ENCODE assay signal across 8 cellular contexts in genomic region chr11:65135633-65136145, GRCh38. TPM values are rescaled to one million over a fixed set of nuclear protein-coding genes. Genes with fewer than 3 reads are reported as not detected.
A peak's percentile ranks its signal among the peaks of the same experiment; 100 is the strongest.
DNase-seq lines count a peak whose midpoint lies in the region; ATAC-seq, FAIRE-seq and TF ChIP-seq lines count a peak whose summit lies in the region.

No MANE protein-coding gene starts in this region.

- TF ChIP-seq EP300 in H1 (IDR thresholded peaks at IDR 0.05; ENCODE audit: borderline replicate concordance in 1 of 2, low read depth in 2 of 2, low read length in 2 of 2), result no peak

- H3K36me3 ChIP-seq in CD4-positive, alpha-beta memory T cell (ENCODE audit: insufficient read depth, low read length), result peaks cover 22% of the 10 kb centered on the region
- peaks cover 30% of the 10 kb centered on the region for H3K36me3 ChIP-seq in OCI-LY1 (ENCODE audit: insufficient read depth, low read length)
- H3K36me3 ChIP-seq in H1 (ENCODE audit: control insufficient read depth in 2 of 4, insufficient read depth in 4 of 4, low read length in 3 of 4), result peaks cover 4 to 16% (median 14%) of the 10 kb centered on the region in 4 experiments; a peak in 6 of 8 replicates
- peaks cover 22% of the 10 kb centered on the region for H3K36me3 ChIP-seq in neuron (ENCODE audit: insufficient read depth, low read length)

- H3K23me2 ChIP-seq in H1 (ENCODE audit: low read depth, low read length), result peaks cover 14% of the 10 kb centered on the region

- H3K23ac ChIP-seq in H1 (ENCODE audit: insufficient read length), result no peak overlapping the region

- H3K4me2 ChIP-seq in OCI-LY1 (ENCODE audit: low read length) (peak overlapping the region; percentile 93), H1 (ENCODE audit: insufficient read depth in 1 of 2, low read depth in 2 of 2, low read length in 2 of 2) (peak overlapping the region; percentile 77 to 91)

- H3K36me3 Mint-ChIP-seq in CD4-positive, alpha-beta memory T cell, result peaks cover 5 to 37% of the 10 kb centered on the region in 2 donors

- H3K79me2 ChIP-seq in OCI-LY1 (ENCODE audit: insufficient read depth, low read length), result peaks cover 8% of the 10 kb centered on the region; the same call in 1 of the 2 replicates
- H3K79me2 ChIP-seq in H1 (ENCODE audit: control insufficient read depth in 1 of 2, insufficient read depth in 2 of 2, low read length in 2 of 2), result peaks cover 0 to 15% of the 10 kb centered on the region in 2 experiments; a peak in 1 of 4 replicates

- no peaks in the 10 kb centered on the region for H3K9me3 ChIP-seq in CD4-positive, alpha-beta memory T cell (ENCODE audit: control insufficient read depth in 1 of 2, low read length in 2 of 2)
- H3K9me3 ChIP-seq in OCI-LY1 (ENCODE audit: low read length), result no peaks in the 10 kb centered on the region
- no peaks in the 10 kb centered on the region; a peak in 1 of 4 replicates for H3K9me3 ChIP-seq in H1 (ENCODE audit: insufficient read depth in 2 of 2, low read depth in 1 of 2, low read length in 1 of 2)
- no peaks in the 10 kb centered on the region for H3K9me3 ChIP-seq in neuron (ENCODE audit: low read length)

- peaks cover 30% of the 10 kb centered on the region for H3K4me1 ChIP-seq in CD4-positive, alpha-beta memory T cell (ENCODE audit: insufficient read depth, low read length)
- H3K4me1 ChIP-seq in OCI-LY1 (ENCODE audit: insufficient read depth, low read length, severe bottlenecking) (peaks cover 36% of the 10 kb centered on the region), H1 (replicated peaks in 1 of 4; ENCODE audit: control insufficient read depth in 3 of 4, insufficient read depth in 4 of 4, low read length in 3 of 4) (peaks cover 0 to 13% (median 7%) of the 10 kb centered on the region in 4 experiments; a peak in 6 of 7 replicates), neuron (ENCODE audit: insufficient read depth, low read length) (peaks cover 23% of the 10 kb centered on the region)

- H3K79me1 ChIP-seq in H1 (ENCODE audit: low read depth, low read length), result peaks cover 3% of the 10 kb centered on the region; the same call in 1 of the 2 replicates

- TF ChIP-seq RAD21 in H1 (IDR thresholded peaks at IDR 0.05 in 1 of 2, conservative IDR thresholded peaks at IDR 0.05 in 1 of 2; ENCODE audit: low read depth in 2 of 2, low read length in 2 of 2), result no peak

- no peak for FAIRE-seq in H1 (lab: Jason Lieb, UNC)

- H2BK20ac ChIP-seq in H1 (ENCODE audit: low read length), result no peak overlapping the region

- no peaks in the 10 kb centered on the region for H3K27me3 ChIP-seq in CD4-positive, alpha-beta memory T cell (ENCODE audit: insufficient read depth, low read length)
- H3K27me3 ChIP-seq in OCI-LY1 (ENCODE audit: insufficient read depth, low read length), result no peaks in the 10 kb centered on the region
- H3K27me3 ChIP-seq in H1 (replicated peaks in 1 of 4; ENCODE audit: control insufficient read depth in 3 of 4, extremely low read depth in 1 of 4, insufficient read depth in 3 of 4, low read length in 3 of 4), result no peaks in the 10 kb centered on the region
- H3K27me3 ChIP-seq in neuron (ENCODE audit: insufficient read depth, low read length), result no peaks in the 10 kb centered on the region

- H3K14ac ChIP-seq in H1 (ENCODE audit: insufficient read length), result no peak overlapping the region

- no peak overlapping the region for H3K18ac ChIP-seq in H1 (ENCODE audit: extremely low read depth, low read length)

- no peak for TF ChIP-seq POLR2A in H1 (IDR thresholded peaks at IDR 0.05; ENCODE audit: control extremely low read depth in 1 of 2, low read depth in 2 of 2, low read length in 2 of 2)

- H3K9ac ChIP-seq in OCI-LY1 (ENCODE audit: low read length), result peak overlapping the region; percentile 93
- H3K9ac ChIP-seq in H1 (replicated peaks in 1 of 4; ENCODE audit: extremely low read depth in 1 of 4, low read depth in 3 of 4, low read length in 3 of 4), result peak overlapping the region in 3 of 4 experiments; percentile 27 to 87 (median 66); a peak in 6 of 7 replicates

- H3K9me2 ChIP-seq in OCI-LY1 (ENCODE audit: low read depth, low read length), result no peaks in the 10 kb centered on the region

- H4K8ac ChIP-seq in H1 (ENCODE audit: extremely low read depth, insufficient read depth, low read length), result no peak overlapping the region

- no peak overlapping the region for H2BK15ac ChIP-seq in H1 (ENCODE audit: low read length)

- intact Hi-C loops in CD4-positive, alpha-beta memory T cell (cut with micrococcal nuclease), result loop anchor here (10.0 kb wide), 1 partner anchor 719 kb away; the partner anchor contains the start of gene CFL1

- H2AFZ ChIP-seq in OCI-LY1 (ENCODE audit: low read length) (no peak overlapping the region), H1 (ENCODE audit: low read length) (peak overlapping the region; percentile 76), neuron (ENCODE audit: low read depth, low read length) (peak overlapping the region; percentile 44)

- no peak for ATAC-seq in HG02938 (IDR thresholded peaks at IDR 0.05; ENCODE audit: unreplicated experiment)

- H3K27ac Mint-ChIP-seq in CD4-positive, alpha-beta memory T cell, result peak overlapping the region; percentile 99 to 100 (median 100)

- POLR2A ChIA-PET in CD4-positive, alpha-beta memory T cell (lab: Charles Lee; ENCODE audit: partially characterized antibody), result interaction anchor here (0.6 to 7.5 kb wide), 26 partner anchors 9 to 1153 kb away, joined by 3 to 251 read pairs (median 6); partner anchors contain the start of genes CAPN1, CDC42EP2, FAU and MALAT1
- POLR2A ChIA-PET in H1 (lab: Charles Lee; ENCODE audit: partially characterized antibody), result interaction anchor here (0.8 to 15.8 kb wide), 21 partner anchors 9 to 373 kb away, joined by 3 to 305 read pairs (median 4); partner anchors contain the start of genes CAPN1, CDC42EP2, FAU and MRPL49

- no peaks in the 10 kb centered on the region for H3F3A ChIP-seq in OCI-LY1 (ENCODE audit: insufficient read depth, low read length)

- TF ChIP-seq CTCF in OCI-LY1 (IDR thresholded peaks at IDR 0.05; ENCODE audit: low read length) (no peak), H1 (IDR thresholded peaks at IDR 0.05; ENCODE audit: control extremely low read depth in 1 of 3, insufficient read depth in 1 of 3, low read depth in 1 of 3, low read length in 3 of 3) (no peak)

- 72% methylated on average over 11 of the region's 11 CpGs; no CpG with 5 or more reads in 1 of the 2 experiments for WGBS in H1 (ENCODE audit: extremely low coverage in 1 of 2, insufficient coverage in 1 of 2, insufficient read length in 1 of 2, insufficient replicate concordance in 2 of 2, low coverage in 1 of 2, low lambda C conversion rate in 2 of 2, missing lambda C conversion rate in 1 of 2), 2 experiments

- H3K4me3 Mint-ChIP-seq in CD4-positive, alpha-beta memory T cell, result peak overlapping the region; percentile 97 to 100 (median 98)

- peak overlapping the region; percentile 99 for H3K27ac ChIP-seq in CD4-positive, alpha-beta memory T cell (ENCODE audit: low read depth, low read length)
- H3K27ac ChIP-seq in OCI-LY1 (ENCODE audit: low read depth, low read length, poor library complexity, severe bottlenecking) (peak overlapping the region; percentile 99), H1 (ENCODE audit: low read depth, low read length) (peak overlapping the region; percentile 99)

- peak overlapping the region; percentile 68 to 99 for H3K4me3 ChIP-seq in CD4-positive, alpha-beta memory T cell (ENCODE audit: low read length in 2 of 2)
- peak overlapping the region; percentile 95 for H3K4me3 ChIP-seq in OCI-LY1 (ENCODE audit: low read depth, low read length, poor library complexity, severe bottlenecking)
- H3K4me3 ChIP-seq in H1 (ENCODE audit: extremely low read depth in 1 of 4, insufficient read depth in 2 of 4, low read depth in 3 of 4, low read length in 4 of 4), result peak overlapping the region; percentile 56 to 94 (median 88)
- peak overlapping the region; percentile 83 for H3K4me3 ChIP-seq in neuron (ENCODE audit: low read length)

- no peak overlapping the region for H2BK12ac ChIP-seq in H1 (ENCODE audit: low read depth, low read length)

- CTCF ChIA-PET in CD4-positive, alpha-beta memory T cell (lab: Charles Lee; ENCODE audit: partially characterized antibody), result interaction anchor here (1.3 to 3.5 kb wide), 6 partner anchors 14 to 194 kb away, joined by 3 to 23 read pairs (median 7); partner anchors contain the start of genes FAU, MRPL49, TM7SF2 and ZNHIT2
- CTCF ChIA-PET in H1 (lab: Charles Lee; ENCODE audit: partially characterized antibody), result interaction anchor here (0.8 to 3.0 kb wide), 13 partner anchors 9 to 267 kb away, joined by 3 to 14 read pairs (median 4); partner anchors contain the start of genes CAPN1, MRPL49, SPDYC and TM7SF2

- peaks cover 0 to 5% (median 0%) of the 10 kb centered on the region in 8 donors for H3K9me3 Mint-ChIP-seq in CD4-positive, alpha-beta memory T cell

- H3K56ac ChIP-seq in H1 (replicated peaks; ENCODE audit: insufficient read length, low read depth, low read length), result no peak overlapping the region

- peaks cover 0 to 2% of the 10 kb centered on the region in 2 donors for H3K27me3 Mint-ChIP-seq in CD4-positive, alpha-beta memory T cell

- no peaks in the 10 kb centered on the region for H4K20me1 ChIP-seq in OCI-LY1 (ENCODE audit: insufficient read depth, low read length)
- peaks cover 0 to 9% of the 10 kb centered on the region in 2 experiments for H4K20me1 ChIP-seq in H1 (replicated peaks in 1 of 2; ENCODE audit: control insufficient read depth in 1 of 2, insufficient read depth in 2 of 2, low read length in 2 of 2)

- H4K5ac ChIP-seq in H1 (ENCODE audit: insufficient read length, low read depth, low read length), result no peak overlapping the region

- peak overlapping the region; percentile 83; the same call in 1 of the 2 replicates for H2BK5ac ChIP-seq in H1 (ENCODE audit: low read depth, low read length)

- H4K91ac ChIP-seq in H1 (replicated peaks; ENCODE audit: insufficient read length, low read length), result no peak overlapping the region

- H3K4ac ChIP-seq in H1 (replicated peaks; ENCODE audit: insufficient read length, low read depth, low read length), result no peak overlapping the region

- H2AK5ac ChIP-seq in H1 (ENCODE audit: low read depth, low read length), result peak overlapping the region; percentile 41; the same call in 1 of the 2 replicates

- H2BK120ac ChIP-seq in H1 (replicated peaks; ENCODE audit: low read depth, low read length), result no peak overlapping the region

- peaks cover 23 to 48% (median 33%) of the 10 kb centered on the region in 4 donors for H3K4me1 Mint-ChIP-seq in CD4-positive, alpha-beta memory T cell

- no peak for DNase-seq in CD4-positive, alpha-beta memory T cell
- DNase-seq in H1 (ENCODE audit: low read depth in 1 of 2, low spot score in 2 of 2), result no peak
- no peak for DNase-seq in foreskin melanocyte
- DNase-seq in HuH-7.5 (ENCODE audit: low spot score), result no peak
- DNase-seq in stimulated activated CD4-positive, alpha-beta T cell treated with anti-CD3 and anti-CD28 coated beads, Interleukin-2, amount 100 ng/mL, for 48 hours, result no peak

RNA-seq across cellular contexts. Expression of gene SYVN1, which starts 1.4 kb away (rescaled TPM):
- total RNA-seq in CD4-positive, alpha-beta memory T cell, result 10 to 100 TPM; 74.0 to 76.5 TPM
- polyA plus RNA-seq in CD4-positive, alpha-beta memory T cell, result 10 to 100 TPM in 1 of 2 donors, 1 to 10 TPM in 1; 2.8 to 17.0 TPM
- 29.4 and 34.0 TPM in 2 replicates for total RNA-seq in H1 (2021; fragmentation: NEBNext Ultra II Directional; extraction: Animal tissue kit (Norgen Biotek cat#: 25700))
- polyA plus RNA-seq in H1 (2011; rRNA removed), result 27.8 and 37.5 TPM in 2 replicates
- 11.3 TPM for polyA plus RNA-seq in H1 (2011; cell fraction: cytosol; rRNA removed)
- 58.4 TPM for polyA plus RNA-seq in H1 (2011; cell fraction: nucleus; rRNA removed)
- 22.3 to 33.8 TPM (median 27.7 TPM) in 4 replicates for polyA plus RNA-seq in H1 (2012, experiment 1 of 2)
- polyA plus RNA-seq in H1 (2012, experiment 2 of 2), result 22.8 TPM
- 35.6 TPM for polyA plus RNA-seq in H1 (2013, experiment 1 of 2)
- 34.9 TPM for polyA plus RNA-seq in H1 (2013, experiment 2 of 2)
- polyA minus RNA-seq in H1 (2011; rRNA and poly(A)+ RNA removed), result 62.1 and 66.3 TPM in 2 replicates
- polyA minus RNA-seq in H1 (2011; cell fraction: cytosol; rRNA and poly(A)+ RNA removed), result 13.3 TPM
- 22.0 TPM for polyA minus RNA-seq in H1 (2011; cell fraction: nucleus; rRNA and poly(A)+ RNA removed)

RNA-seq across cellular contexts. Expression of gene MRPL49, which starts 13.6 kb away (rescaled TPM):
- 10 to 100 TPM; 59.6 to 60.6 TPM for total RNA-seq in CD4-positive, alpha-beta memory T cell
- 100 to 1,000 TPM in 1 of 2 donors, 10 to 100 TPM in 1; 81.1 to 118 TPM for polyA plus RNA-seq in CD4-positive, alpha-beta memory T cell
- 54.0 and 55.3 TPM in 2 replicates for total RNA-seq in H1 (2021; fragmentation: NEBNext Ultra II Directional; extraction: Animal tissue kit (Norgen Biotek cat#: 25700))
- polyA plus RNA-seq in H1 (2011; rRNA removed), result 77.8 and 84.8 TPM in 2 replicates
- 87.2 TPM for polyA plus RNA-seq in H1 (2011; cell fraction: cytosol; rRNA removed)
- polyA plus RNA-seq in H1 (2011; cell fraction: nucleus; rRNA removed), result 46.9 TPM
- 45.0 to 56.6 TPM (median 54.3 TPM) in 4 replicates for polyA plus RNA-seq in H1 (2012, experiment 1 of 2)
- polyA plus RNA-seq in H1 (2012, experiment 2 of 2), result 69.2 TPM
- 32.4 TPM for polyA plus RNA-seq in H1 (2013, experiment 1 of 2)
- 33.1 TPM for polyA plus RNA-seq in H1 (2013, experiment 2 of 2)
- polyA minus RNA-seq in H1 (2011; rRNA and poly(A)+ RNA removed), result 43.9 and 53.8 TPM in 2 replicates
- polyA minus RNA-seq in H1 (2011; cell fraction: cytosol; rRNA and poly(A)+ RNA removed), result 20.7 TPM
- 27.8 TPM for polyA minus RNA-seq in H1 (2011; cell fraction: nucleus; rRNA and poly(A)+ RNA removed)

RNA-seq across cellular contexts. Expression of gene FAU, which starts 13.8 kb away (rescaled TPM):
- 1,000 to 10,000 TPM; 1,571 to 1,690 TPM for total RNA-seq in CD4-positive, alpha-beta memory T cell
- 1,000 to 10,000 TPM in 1 of 2 donors, 100 to 1,000 TPM in 1; 913 to 1,018 TPM for polyA plus RNA-seq in CD4-positive, alpha-beta memory T cell
- total RNA-seq in H1 (2021; fragmentation: NEBNext Ultra II Directional; extraction: Animal tissue kit (Norgen Biotek cat#: 25700)), result 860 and 896 TPM in 2 replicates
- polyA plus RNA-seq in H1 (2011; rRNA removed), result 826 and 846 TPM in 2 replicates
- polyA plus RNA-seq in H1 (2011; cell fraction: cytosol; rRNA removed), result 897 TPM
- polyA plus RNA-seq in H1 (2011; cell fraction: nucleus; rRNA removed), result 555 TPM
- 843 to 1,282 TPM (median 1,178 TPM) in 4 replicates for polyA plus RNA-seq in H1 (2012, experiment 1 of 2)
- 2,110 TPM for polyA plus RNA-seq in H1 (2012, experiment 2 of 2)
- 1,557 TPM for polyA plus RNA-seq in H1 (2013, experiment 1 of 2)
- 1,524 TPM for polyA plus RNA-seq in H1 (2013, experiment 2 of 2)
- 121 and 136 TPM in 2 replicates for polyA minus RNA-seq in H1 (2011; rRNA and poly(A)+ RNA removed)
- polyA minus RNA-seq in H1 (2011; cell fraction: cytosol; rRNA and poly(A)+ RNA removed), result 312 TPM
- 266 TPM for polyA minus RNA-seq in H1 (2011; cell fraction: nucleus; rRNA and poly(A)+ RNA removed)

RNA-seq across cellular contexts. Expression of gene ZNHIT2, which starts 18.2 kb away (rescaled TPM):
- total RNA-seq in CD4-positive, alpha-beta memory T cell, result 10 to 100 TPM; 15.9 to 16.5 TPM
- polyA plus RNA-seq in CD4-positive, alpha-beta memory T cell, result 10 to 100 TPM; 13.1 to 22.5 TPM
- total RNA-seq in H1 (2021; fragmentation: NEBNext Ultra II Directional; extraction: Animal tissue kit (Norgen Biotek cat#: 25700)), result 13.0 and 14.8 TPM in 2 replicates
- 16.1 and 23.4 TPM in 2 replicates for polyA plus RNA-seq in H1 (2011; rRNA removed)
- polyA plus RNA-seq in H1 (2011; cell fraction: cytosol; rRNA removed), result 13.9 TPM
- polyA plus RNA-seq in H1 (2011; cell fraction: nucleus; rRNA removed), result 12.5 TPM
- polyA plus RNA-seq in H1 (2012, experiment 1 of 2), result 6.3 to 11.6 TPM (median 10.7 TPM) in 4 replicates
- 12.3 TPM for polyA plus RNA-seq in H1 (2012, experiment 2 of 2)
- 6.8 TPM for polyA plus RNA-seq in H1 (2013, experiment 1 of 2)
- 7.0 TPM for polyA plus RNA-seq in H1 (2013, experiment 2 of 2)
- 1.8 and 1.9 TPM in 2 replicates for polyA minus RNA-seq in H1 (2011; rRNA and poly(A)+ RNA removed)
- polyA minus RNA-seq in H1 (2011; cell fraction: cytosol; rRNA and poly(A)+ RNA removed), result 9.0 TPM
- polyA minus RNA-seq in H1 (2011; cell fraction: nucleus; rRNA and poly(A)+ RNA removed), result 14.0 TPM

RNA-seq across cellular contexts. Expression of gene TM7SF2, which starts 24.0 kb away (rescaled TPM):
- total RNA-seq in CD4-positive, alpha-beta memory T cell, result 10 to 100 TPM; 22.4 to 27.2 TPM
- 10 to 100 TPM in 1 of 2 donors, 1 to 10 TPM in 1; 9.1 to 12.1 TPM for polyA plus RNA-seq in CD4-positive, alpha-beta memory T cell
- 40.1 and 42.4 TPM in 2 replicates for total RNA-seq in H1 (2021; fragmentation: NEBNext Ultra II Directional; extraction: Animal tissue kit (Norgen Biotek cat#: 25700))
- 96.0 and 141 TPM in 2 replicates for polyA plus RNA-seq in H1 (2011; rRNA removed)
- polyA plus RNA-seq in H1 (2011; cell fraction: cytosol; rRNA removed), result 91.8 TPM
- 166 TPM for polyA plus RNA-seq in H1 (2011; cell fraction: nucleus; rRNA removed)
- polyA plus RNA-seq in H1 (2012, experiment 1 of 2), result 34.5 to 52.8 TPM (median 48.8 TPM) in 4 replicates
- 89.3 TPM for polyA plus RNA-seq in H1 (2012, experiment 2 of 2)
- polyA plus RNA-seq in H1 (2013, experiment 1 of 2), result 55.6 TPM
- 68.0 TPM for polyA plus RNA-seq in H1 (2013, experiment 2 of 2)
- polyA minus RNA-seq in H1 (2011; rRNA and poly(A)+ RNA removed), result 71.7 and 87.3 TPM in 2 replicates
- 47.7 TPM for polyA minus RNA-seq in H1 (2011; cell fraction: cytosol; rRNA and poly(A)+ RNA removed)
- 73.1 TPM for polyA minus RNA-seq in H1 (2011; cell fraction: nucleus; rRNA and poly(A)+ RNA removed)
